In genomic region chr2:175247159-175247558, GRCh38 we compare ENCODE assay signal across 21 cellular contexts.
DNase-seq lines count a peak whose midpoint lies in the region; ATAC-seq and TF ChIP-seq lines count a peak whose summit lies in the region.
"Had no signal": no experiment of that assay in that cellular context is flagged by ENCODE, and none has a peak within 500 bp of the region (broad histone marks: within the 10 kb centered on the region; RNA-seq: fewer than 3 reads in every experiment).

No MANE protein-coding gene starts in this region.

- no peaks in the 10 kb centered on the region for H3K9me3 ChIP-seq in right cardiac atrium (ENCODE audit: control insufficient read depth, low read length)
- H3K9me3 ChIP-seq in heart left ventricle: no peaks in the 10 kb centered on the region
- H3K9me3 ChIP-seq in right lobe of liver: no peaks in the 10 kb centered on the region
- no peaks in the 10 kb centered on the region for H3K9me3 ChIP-seq in effector memory CD4-positive, alpha-beta T cell (ENCODE audit: control insufficient read depth, low read length)
- H3K9me3 ChIP-seq: BLaER1 had no signal

- H3K27ac ChIP-seq in right cardiac atrium (ENCODE audit: low read length) (no peak overlapping the region), heart left ventricle (no peak overlapping the region), right lobe of liver (no peak overlapping the region)
- no peak overlapping the region for H3K27ac ChIP-seq in effector memory CD4-positive, alpha-beta T cell (ENCODE audit: insufficient read depth, low read length, poor library complexity, severe bottlenecking)
- H3K27ac ChIP-seq: BLaER1, HL-60 had no signal

- H3K4me3 ChIP-seq in right cardiac atrium (ENCODE audit: low read length) (no peak overlapping the region), heart left ventricle (no peak overlapping the region), fibroblast of the aortic adventitia (ENCODE audit: low read depth, low read length) (no peak overlapping the region), right lobe of liver (no peak overlapping the region)
- H3K4me3 ChIP-seq in effector memory CD4-positive, alpha-beta T cell (ENCODE audit: insufficient read depth, low read depth, low read length, poor library complexity, severe bottlenecking): no peak overlapping the region
- H3K4me3 ChIP-seq: BLaER1, GM12878 had no signal

- DNase-seq in right cardiac atrium (peak in 1 of 3 donors; percentile 16), heart left ventricle (no peak), fibroblast of the aortic adventitia (ENCODE audit: low read depth) (peak; percentile 63), right lobe of liver (no peak), NCI-H2107 treated with DMSO at 0.1 percent for 48 hours (lab: John Stamatoyannopoulos, UW; ENCODE audit: unreplicated experiment) (no peak), NCI-H1092 treated with DMSO at 0.1 percent for 48 hours (lab: John Stamatoyannopoulos, UW) (no peak)
- DNase-seq in effector memory CD4-positive, alpha-beta T cell: no peak
- DNase-seq: 8988T; Calu3; CD4-positive, alpha-beta memory T cell; DMS 273 treated with DMSO at 0.1 percent for 48 hours; DMS53; DND-41; EL; GOT3; H7; HFFc6 had no signal

- ATAC-seq in right cardiac atrium (peak; percentile 83 to 90), heart left ventricle (no peak), right lobe of liver (peak in 3 of 4 donors; percentile 17 to 74 (median 35))
- ATAC-seq: GM12878, HCT116 had no signal

- TF ChIP-seq POLR2A in heart left ventricle (IDR thresholded peaks at IDR 0.05) (no peak), right lobe of liver (IDR thresholded peaks at IDR 0.05) (no peak)

- intact Hi-C loops in right cardiac atrium (cut with DNase I): no loop called here
- intact Hi-C loops in heart left ventricle (cut with DNase I): no loop called here
- intact Hi-C loops in right lobe of liver (cut with DNase I): no loop called here

- H3K4me1 ChIP-seq in right cardiac atrium (ENCODE audit: control insufficient read depth, insufficient read depth, low read length) (no peaks in the 10 kb centered on the region), heart left ventricle (peaks cover 0 to 2% (median 0%) of the 10 kb centered on the region in 12 donors), right lobe of liver (no peaks in the 10 kb centered on the region)
- no peaks in the 10 kb centered on the region for H3K4me1 ChIP-seq in effector memory CD4-positive, alpha-beta T cell (ENCODE audit: control insufficient read depth, insufficient read depth, low read length, poor library complexity, severe bottlenecking)

- TF ChIP-seq CTCF in heart left ventricle (IDR thresholded peaks at IDR 0.05): no peak
- TF ChIP-seq CTCF in fibroblast of the aortic adventitia (IDR thresholded peaks at IDR 0.05; ENCODE audit: insufficient read depth, low read length): no peak
- no peak for TF ChIP-seq CTCF in right lobe of liver (IDR thresholded peaks at IDR 0.05)

- no peaks in the 10 kb centered on the region for H3K36me3 ChIP-seq in heart left ventricle
- H3K36me3 ChIP-seq in right lobe of liver: no peaks in the 10 kb centered on the region
- no peaks in the 10 kb centered on the region for H3K36me3 ChIP-seq in effector memory CD4-positive, alpha-beta T cell (ENCODE audit: control insufficient read depth, insufficient read depth, low read length)
- H3K36me3 ChIP-seq: BLaER1 had no signal

- H3K27me3 ChIP-seq in right cardiac atrium (ENCODE audit: control insufficient read depth, insufficient read depth) (no peaks in the 10 kb centered on the region), heart left ventricle (peaks cover 0 to 3% (median 0%) of the 10 kb centered on the region in 9 donors), right lobe of liver (no peaks in the 10 kb centered on the region)
- no peaks in the 10 kb centered on the region for H3K27me3 ChIP-seq in effector memory CD4-positive, alpha-beta T cell (replicated peaks; ENCODE audit: control insufficient read depth, insufficient read depth, low read length, poor library complexity, severe bottlenecking)
- H3K27me3 ChIP-seq: BLaER1 had no signal

Comparison
In these comparisons a context has a peak if more than half of its experiments do, and no peak if none do; other contexts are left out.
1. ATAC-seq: peak in right cardiac atrium (2 of 2) and right lobe of liver (3 of 4); none in heart left ventricle (0 of 4).